19 cellular contexts compared by ENCODE assay signal in genomic region chr19:6611441-6611852, GRCh38. TPM values are rescaled to one million over a fixed set of nuclear protein-coding genes. Genes with fewer than 3 reads are reported as not detected.
DNase-seq lines count a peak whose midpoint lies in the region; ATAC-seq and TF ChIP-seq lines count a peak whose summit lies in the region.
"Had no signal": no experiment of that assay in that cellular context is flagged by ENCODE, and none has a peak within 500 bp of the region (broad histone marks: within the 10 kb centered on the region; RNA-seq: fewer than 3 reads in every experiment).

No MANE protein-coding gene starts in this region.

- no peak for TF ChIP-seq POLR2A in esophagus muscularis mucosa (IDR thresholded peaks at IDR 0.05; ENCODE audit: low read depth)

- WGBS in mammary epithelial cell (ENCODE audit: low coverage, missing lambda C conversion rate): 19% methylated on average over 3 of the region's 3 CpGs
- 42% methylated on average over 3 of the region's 3 CpGs for WGBS in esophagus muscularis mucosa

- no peak overlapping the region for H3K4me3 Mint-ChIP-seq in activated T-cell treated with anti-CD3 and anti-CD28 coated beads, Interleukin-2, amount 50 U/mL, for 4 hours

- H3K4me2 ChIP-seq in mammary epithelial cell (ENCODE audit: insufficient read depth, low read depth, low read length): peak overlapping the region; percentile 63

- H3K79me2 ChIP-seq in mammary epithelial cell (ENCODE audit: insufficient read depth, low read length): no peaks in the 10 kb centered on the region

- dilution Hi-C loops in mammary epithelial cell (cut with HindIII; ENCODE audit: low sequenced_read_pairs): no loop called here

- in situ Hi-C loops in mammary epithelial cell (cut with MboI; ENCODE audit: low sequenced_read_pairs in 2 of 2): no loop called here

- H3K36me3 ChIP-seq in mammary epithelial cell (ENCODE audit: insufficient read depth, low read length) (no peaks in the 10 kb centered on the region), tibial artery (no peaks in the 10 kb centered on the region), esophagus muscularis mucosa (no peaks in the 10 kb centered on the region)
- H3K36me3 ChIP-seq: adrenal gland, uterus had no signal

- peaks cover 22% of the 10 kb centered on the region for H3K4me1 ChIP-seq in mammary epithelial cell (ENCODE audit: insufficient read depth, low read length)
- no peaks in the 10 kb centered on the region for H3K4me1 ChIP-seq in tibial artery
- no peaks in the 10 kb centered on the region for H3K4me1 ChIP-seq in esophagus muscularis mucosa
- H3K4me1 ChIP-seq: adrenal gland, uterus had no signal

- H4K20me1 ChIP-seq in mammary epithelial cell (ENCODE audit: insufficient read depth, low read length): no peaks in the 10 kb centered on the region

- ATAC-seq in omental fat pad (ENCODE audit: low FRiP score): peak; percentile 51
- no peak for ATAC-seq in activated T-cell treated with anti-CD3 and anti-CD28 coated beads, Interleukin-2, amount 50 U/mL, for 4 hours

- BruUV-seq in mammary epithelial cell (replicated peaks; lab: Mats Ljungman, UMichigan): no TSS peak

- intact Hi-C loops in mammary epithelial cell (cut with micrococcal nuclease): loop anchor here (1.0 kb wide), 2 partner anchors 81 to 95 kb away; no protein-coding TSS in a partner anchor
- intact Hi-C loops in tibial artery (cut with DNase I; ENCODE audit: low total_unique reads): no loop called here
- intact Hi-C loops in esophagus muscularis mucosa (cut with DNase I): no loop called here

- H3K9me3 Mint-ChIP-seq in activated T-cell treated with anti-CD3 and anti-CD28 coated beads, Interleukin-2, amount 50 U/mL, for 4 hours: no peaks in the 10 kb centered on the region

- H3K9ac ChIP-seq in mammary epithelial cell (ENCODE audit: insufficient read depth, low read length): peak overlapping the region; percentile 64

- peaks cover 22% of the 10 kb centered on the region for H3K27me3 Mint-ChIP-seq in activated T-cell treated with anti-CD3 and anti-CD28 coated beads, Interleukin-2, amount 50 U/mL, for 4 hours (ENCODE audit: low read depth)

- H2AFZ ChIP-seq in mammary epithelial cell (ENCODE audit: low read depth, low read length): peak overlapping the region; percentile 57

- H3K36me3 Mint-ChIP-seq in activated T-cell treated with anti-CD3 and anti-CD28 coated beads, Interleukin-2, amount 50 U/mL, for 4 hours (ENCODE audit: insufficient read depth): no peaks in the 10 kb centered on the region

- H3K27me3 ChIP-seq in mammary epithelial cell (ENCODE audit: insufficient read depth, low read length): no peaks in the 10 kb centered on the region
- H3K27me3 ChIP-seq in tibial artery: peaks cover 0 to 15% of the 10 kb centered on the region in 2 donors
- H3K27me3 ChIP-seq in esophagus muscularis mucosa: peaks cover 0 to 54% (median 3%) of the 10 kb centered on the region in 4 donors
- H3K27me3 ChIP-seq: uterus had no signal

- DNase-seq in AG10803 (ENCODE audit: low read depth): peak; percentile 57
- DNase-seq in NCI-H226: peak; percentile 30
- DNase-seq in mammary epithelial cell: peak; percentile 59
- DNase-seq in omental fat pad (ENCODE audit: low spot score): no peak
- no peak for DNase-seq in tibial artery
- no peak for DNase-seq in NCI-H524 treated with DMSO at 0.1 percent for 48 hours (lab: John Stamatoyannopoulos, UW)
- DNase-seq in esophagus muscularis mucosa (ENCODE audit: extremely low spot score): no peak
- DNase-seq in activated T-cell treated with anti-CD3 and anti-CD28 coated beads, Interleukin-2, amount 50 U/mL, for 4 hours: no peak
- DNase-seq: activated T-cell treated with anti-CD3 and anti-CD28 coated beads, Interleukin-2, amount 50 U/mL, for 1 hour; adrenal gland; AML-193; erythroblast; GDM1; KBM-7; NCI-H1417; NCI-H345; stimulated activated naive CD4-positive, alpha-beta T cell; uterus had no signal

- H3K4me1 Mint-ChIP-seq in activated T-cell treated with anti-CD3 and anti-CD28 coated beads, Interleukin-2, amount 50 U/mL, for 4 hours (ENCODE audit: low read depth): peaks cover 29% of the 10 kb centered on the region

- H3K9me3 ChIP-seq in mammary epithelial cell (replicated peaks; ENCODE audit: insufficient read depth, low read length) (no peaks in the 10 kb centered on the region), tibial artery (no peaks in the 10 kb centered on the region), esophagus muscularis mucosa (no peaks in the 10 kb centered on the region)
- H3K9me3 ChIP-seq: adrenal gland, uterus had no signal

- no peak for TF ChIP-seq CTCF in AG10803 (conservative IDR thresholded peaks at IDR 0.05; ENCODE audit: low read length)
- no peak for TF ChIP-seq CTCF in mammary epithelial cell (conservative IDR thresholded peaks at IDR 0.05 in 1 of 2, IDR thresholded peaks at IDR 0.05 in 1 of 2; ENCODE audit: extremely low read depth in 1 of 2, insufficient read depth in 1 of 2, low read depth in 1 of 2, low read length in 2 of 2)
- TF ChIP-seq CTCF in omental fat pad (IDR thresholded peaks at IDR 0.05): no peak
- TF ChIP-seq CTCF in tibial artery (IDR thresholded peaks at IDR 0.05): no peak
- no peak for TF ChIP-seq CTCF in esophagus muscularis mucosa (IDR thresholded peaks at IDR 0.05)

- TF ChIP-seq EP300 in esophagus muscularis mucosa (IDR thresholded peaks at IDR 0.05): no peak

- H3K4me3 ChIP-seq in AG10803 (ENCODE audit: low read length) (no peak overlapping the region), mammary epithelial cell (replicated peaks in 1 of 3; ENCODE audit: insufficient read depth in 1 of 3, low read depth in 2 of 3, low read length in 3 of 3) (peak overlapping the region in 2 of 3 experiments; percentile 0 to 12), tibial artery (no peak overlapping the region), esophagus muscularis mucosa (no peak overlapping the region)
- H3K4me3 ChIP-seq: adrenal gland, SK-N-MC, uterus had no signal

- CTCF ChIA-PET in mammary epithelial cell (lab: Charles Lee; ENCODE audit: low non-redundant PET): no interaction called here

- H3K27ac ChIP-seq in mammary epithelial cell (ENCODE audit: insufficient read depth, low read depth, low read length) (peak overlapping the region; percentile 85), tibial artery (no peak overlapping the region), esophagus muscularis mucosa (replicated peaks in 1 of 4) (peak overlapping the region in 1 of 4 donors; percentile 54)
- H3K27ac ChIP-seq: adrenal gland, SK-N-MC, uterus had no signal

RNA-seq across cellular contexts. Expression of gene CD70, which starts 20.5 kb away (rescaled TPM):
- total RNA-seq in mammary epithelial cell (1 to 10 TPM in 1 of 2 donors, not detected in 1; 4.4 TPM), omental fat pad (not detected), esophagus muscularis mucosa (under 1 TPM in 2 of 4 donors, not detected in 2; 0.52 to 0.84 TPM)
- polyA plus RNA-seq in mammary epithelial cell: 28.9 TPM
- polyA minus RNA-seq in mammary epithelial cell: 15.4 TPM
- 10 to 100 TPM in 1 of 3 donors, 1 to 10 TPM in 2; 4.6 to 13.6 (median 6.6) TPM for total RNA-seq in activated T-cell treated with anti-CD3 and anti-CD28 coated beads, Interleukin-2, amount 50 U/mL, for 4 hours

RNA-seq across cellular contexts. Expression of gene TNFSF14, which starts 58.5 kb away (rescaled TPM):
- total RNA-seq in mammary epithelial cell: under 1 TPM in 1 of 2 donors, not detected in 1; 0.16 TPM
- not detected for polyA plus RNA-seq in mammary epithelial cell
- not detected for polyA minus RNA-seq in mammary epithelial cell
- 10 to 100 TPM in 2 of 4 donors, 1 to 10 TPM in 2; 3.6 to 66.5 (median 26.3) TPM for total RNA-seq in omental fat pad
- total RNA-seq in esophagus muscularis mucosa: 1 to 10 TPM in 1 of 4 donors, under 1 TPM in 3; 0.42 to 3.0 (median 0.70) TPM
- total RNA-seq in activated T-cell treated with anti-CD3 and anti-CD28 coated beads, Interleukin-2, amount 50 U/mL, for 4 hours: 100 to 1,000 TPM; 244 to 279 (median 255) TPM

Comparison
In these comparisons a context has a peak if more than half of its experiments do, and no peak if none do; other contexts are left out.
1. DNase-seq: peak in AG10803 (single experiment), NCI-H226 (single experiment) and mammary epithelial cell (single experiment); none in omental fat pad (single experiment), tibial artery (0 of 2), NCI-H524 treated with DMSO at 0.1 percent for 48 hours (single experiment), esophagus muscularis mucosa (single experiment) and activated T-cell treated with anti-CD3 and anti-CD28 coated beads, Interleukin-2, amount 50 U/mL, for 4 hours (single experiment).
2. H3K4me3 ChIP-seq: peak in mammary epithelial cell (2 of 3); none in AG10803 (single experiment), tibial artery (0 of 2) and esophagus muscularis mucosa (0 of 4).